ENCODE assay signal across 1 cellular context in the genomic region with DNA sequence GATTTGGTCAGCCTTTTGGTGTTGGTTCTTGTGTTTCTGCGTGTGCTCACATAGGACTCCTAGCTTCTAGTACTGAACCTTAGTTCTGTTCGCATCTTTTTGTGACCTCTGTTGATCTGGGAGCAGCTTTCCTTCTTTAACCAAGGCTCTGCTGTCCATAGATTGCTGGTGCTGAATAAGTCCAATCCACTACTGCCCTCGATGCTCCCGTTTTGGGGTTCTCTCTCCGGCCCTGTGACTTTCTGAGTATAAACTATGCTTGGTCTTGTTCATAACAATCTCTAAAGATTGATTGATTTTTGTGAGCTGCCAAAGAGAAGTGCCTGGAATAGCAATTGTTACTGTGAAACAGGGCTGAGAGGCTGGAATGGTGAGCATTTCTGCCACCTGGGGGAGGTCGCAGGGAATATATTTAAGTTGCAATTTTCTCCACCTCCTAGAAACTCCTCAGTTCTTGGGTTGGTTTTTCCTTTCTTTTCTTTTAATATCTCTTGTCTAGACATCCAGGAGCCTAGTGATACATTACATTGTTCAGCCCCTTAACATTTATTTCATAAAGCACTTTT.
TF ChIP-seq lines count a peak whose summit lies in the region.

No MANE protein-coding gene starts in this region.

TF ChIP-seq in H1, 55 proteins besides CTCF, POLR2A, EP300 and RAD21:
- TF ChIP-seq NANOG (IDR thresholded peaks at IDR 0.05; ENCODE audit: insufficient read depth, low read depth, low read length, poor library complexity, severe bottlenecking) = no peak
- TF ChIP-seq SUZ12 (IDR thresholded peaks at IDR 0.05; ENCODE audit: low read length) = no peak
- TF ChIP-seq TAF7 (optimal IDR thresholded peaks at IDR 0.05; ENCODE audit: borderline replicate concordance, low read depth, low read length) = no peak
- no peak for TF ChIP-seq KDM4A (IDR thresholded peaks at IDR 0.05; ENCODE audit: low read depth, low read length, severe bottlenecking)
- TF ChIP-seq KDM5A (IDR thresholded peaks at IDR 0.05; ENCODE audit: low read length) = no peak
- TF ChIP-seq CBX5 (IDR thresholded peaks at IDR 0.05; ENCODE audit: low read depth, low read length) = no peak
- no peak for TF ChIP-seq YY1 (IDR thresholded peaks at IDR 0.05; ENCODE audit: low read depth, low read length)
- TF ChIP-seq TBP (IDR thresholded peaks at IDR 0.05; ENCODE audit: low read depth, low read length) = no peak
- no peak for TF ChIP-seq TEAD4 (IDR thresholded peaks at IDR 0.05; ENCODE audit: low read depth, low read length)
- TF ChIP-seq KDM1A (IDR thresholded peaks at IDR 0.05; ENCODE audit: borderline replicate concordance, low read length) = no peak
- no peak for TF ChIP-seq BCL11A (IDR thresholded peaks at IDR 0.05; ENCODE audit: low read depth in 2 of 2, low read length in 2 of 2)
- TF ChIP-seq SP4 (IDR thresholded peaks at IDR 0.05; ENCODE audit: low read length) = no peak
- no peak for TF ChIP-seq POLR2AphosphoS5 (IDR thresholded peaks at IDR 0.05; ENCODE audit: low read depth, low read length)
- no peak for TF ChIP-seq BACH1 (IDR thresholded peaks at IDR 0.05; ENCODE audit: low read length)
- TF ChIP-seq SIRT6 (IDR thresholded peaks at IDR 0.05; ENCODE audit: low read length) = no peak
- TF ChIP-seq EGR1 (IDR thresholded peaks at IDR 0.05; ENCODE audit: borderline replicate concordance, low read depth, low read length) = no peak
- TF ChIP-seq POU5F1 (IDR thresholded peaks at IDR 0.05; ENCODE audit: low read depth, low read length) = no peak
- TF ChIP-seq TAF1 (IDR thresholded peaks at IDR 0.05; ENCODE audit: low read depth, low read length) = no peak
TF ChIP-seq in H1: peak in this region for 0.
